8 cellular contexts compared by ENCODE assay signal in the genomic region with DNA sequence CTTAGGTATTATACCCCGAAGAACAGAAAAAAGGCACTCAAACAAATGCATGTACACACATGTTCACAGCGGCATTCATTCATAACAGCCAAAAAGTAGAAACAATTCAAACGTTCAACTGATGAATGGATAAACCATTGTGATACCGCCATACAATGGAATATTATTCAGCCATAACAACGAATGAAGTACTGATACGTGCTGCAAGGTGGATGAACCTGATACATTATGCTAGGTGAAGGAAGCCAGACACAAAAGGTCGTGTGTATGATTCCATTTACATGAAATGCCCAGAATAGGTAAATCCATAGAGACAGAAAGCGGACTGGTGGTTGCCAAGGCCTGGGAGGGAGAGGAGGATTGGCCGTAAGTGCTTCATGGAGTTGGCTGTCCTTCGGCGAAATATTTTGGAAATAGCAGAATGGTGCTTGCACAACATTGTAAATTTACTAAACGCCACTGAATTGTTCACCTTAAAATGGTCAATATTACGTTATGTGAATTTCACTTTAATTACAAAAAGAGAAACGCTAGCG.
DNase-seq lines count a peak whose midpoint lies in the region; ATAC-seq and TF ChIP-seq lines count a peak whose summit lies in the region.

No MANE protein-coding gene starts in this region.

- H3K27me3 ChIP-seq in DOHH2 (ENCODE audit: control insufficient read depth, low read length) (no peaks in the 10 kb centered on the region), HUES64 (ENCODE audit: insufficient read depth, low read length) (no peaks in the 10 kb centered on the region), hepatocyte (no peaks in the 10 kb centered on the region), skeletal muscle satellite cell (ENCODE audit: control insufficient read depth, insufficient read depth, low read length) (no peaks in the 10 kb centered on the region)

- H3K9me3 Mint-ChIP-seq in activated naive CD8-positive, alpha-beta T cell (ENCODE audit: low read depth), result no peaks in the 10 kb centered on the region

- ATAC-seq in GM21390 (IDR thresholded peaks at IDR 0.05; ENCODE audit: unreplicated experiment), result peak; percentile 14

- H3K9ac ChIP-seq in HUES64 (ENCODE audit: low read depth, low read length), result peak overlapping the region; percentile 77
- peak overlapping the region; percentile 82 for H3K9ac ChIP-seq in skeletal muscle satellite cell (ENCODE audit: low read depth, low read length)

- DNase-seq in hepatocyte (ENCODE audit: low spot score) (peak; percentile 13), NOMO-1 treated with DMSO at 0.1 percent for 48 hours (lab: John Stamatoyannopoulos, UW; ENCODE audit: unreplicated experiment) (no peak)
- no peak for DNase-seq in activated CD4-positive, alpha-beta T cell treated with anti-CD3 and anti-CD28 coated beads for 4 hours

- H4K20me1 ChIP-seq in DOHH2 (ENCODE audit: control insufficient read depth, insufficient read depth, low read depth, low read length) (no peaks in the 10 kb centered on the region), hepatocyte (ENCODE audit: insufficient read depth, poor library complexity, severe bottlenecking) (no peaks in the 10 kb centered on the region)

- peak overlapping the region; percentile 98 for H3K4me3 Mint-ChIP-seq in activated naive CD8-positive, alpha-beta T cell

- WGBS in HUES64, result 48% methylated on average over 15 of the region's 15 CpGs
- WGBS in hepatocyte (ENCODE audit: low lambda C conversion rate, missing lambda C conversion rate), result 38% methylated on average over 15 of the region's 15 CpGs

- H3K4me1 ChIP-seq in DOHH2 (ENCODE audit: control insufficient read depth, low read length), result peaks cover 29% of the 10 kb centered on the region
- H3K4me1 ChIP-seq in HUES64 (ENCODE audit: insufficient read depth, low read length), result 0 out of 2 replicates have a peak, but pooled peaks cover 8% of the 10 kb centered on the region
- peaks cover 13% of the 10 kb centered on the region for H3K4me1 ChIP-seq in hepatocyte (ENCODE audit: insufficient read depth)
- peaks cover 15% of the 10 kb centered on the region for H3K4me1 ChIP-seq in skeletal muscle satellite cell (ENCODE audit: control insufficient read depth, insufficient read depth, low read length)

- H3K36me3 Mint-ChIP-seq in activated naive CD8-positive, alpha-beta T cell, result peaks cover 9% of the 10 kb centered on the region

- H3K36me3 ChIP-seq in DOHH2 (ENCODE audit: control insufficient read depth, low read length), result peaks cover 34% of the 10 kb centered on the region
- H3K36me3 ChIP-seq in HUES64 (ENCODE audit: insufficient read depth, low read length), result peaks cover 31% of the 10 kb centered on the region
- peaks cover 6% of the 10 kb centered on the region for H3K36me3 ChIP-seq in hepatocyte (replicated peaks; ENCODE audit: insufficient read depth, low read depth)
- peaks cover 21% of the 10 kb centered on the region for H3K36me3 ChIP-seq in skeletal muscle satellite cell (ENCODE audit: insufficient read depth, low read length)

- peak overlapping the region; percentile 95 for H3K27ac Mint-ChIP-seq in activated naive CD8-positive, alpha-beta T cell

- H3K9me3 ChIP-seq in DOHH2 (ENCODE audit: control insufficient read depth, insufficient read depth, low read length) (no peaks in the 10 kb centered on the region), HUES64 (ENCODE audit: insufficient read depth, low read depth, low read length) (no peaks in the 10 kb centered on the region), hepatocyte (ENCODE audit: low read depth) (no peaks in the 10 kb centered on the region), skeletal muscle satellite cell (replicated peaks; ENCODE audit: low read length) (no peaks in the 10 kb centered on the region)

- H3K9me2 ChIP-seq in DOHH2 (replicated peaks; ENCODE audit: control insufficient read depth, low read length) (no peaks in the 10 kb centered on the region), hepatocyte (replicated peaks; ENCODE audit: insufficient read depth) (no peaks in the 10 kb centered on the region)

- H3K27me3 Mint-ChIP-seq in activated naive CD8-positive, alpha-beta T cell, result no peaks in the 10 kb centered on the region

- H3K4me1 Mint-ChIP-seq in activated naive CD8-positive, alpha-beta T cell (ENCODE audit: low read depth), result peaks cover 66% of the 10 kb centered on the region

- TF ChIP-seq CTCF in DOHH2 (IDR thresholded peaks at IDR 0.05; ENCODE audit: low read depth, low read length, poor library complexity, severe bottlenecking) (no peak), hepatocyte (IDR thresholded peaks at IDR 0.05; ENCODE audit: poor library complexity) (no peak)

- H3K4me2 ChIP-seq in DOHH2 (ENCODE audit: low read length) (peak overlapping the region; percentile 97), hepatocyte (peak overlapping the region; percentile 84), skeletal muscle satellite cell (ENCODE audit: low read length) (peak overlapping the region; percentile 91)

- peak overlapping the region; percentile 49 for H3K27ac ChIP-seq in DOHH2 (ENCODE audit: low read depth, low read length)
- peak overlapping the region; percentile 79 for H3K27ac ChIP-seq in HUES64 (ENCODE audit: low read depth, low read length)
- peak overlapping the region; percentile 86 for H3K27ac ChIP-seq in hepatocyte

- H3K4me3 ChIP-seq in DOHH2 (ENCODE audit: low read length) (peak overlapping the region; percentile 89), HUES64 (ENCODE audit: low read length) (peak overlapping the region; percentile 98), hepatocyte (peak overlapping the region; percentile 38), skeletal muscle satellite cell (ENCODE audit: low read length) (peak overlapping the region; percentile 91)

- peak overlapping the region; percentile 98 for H2AFZ ChIP-seq in hepatocyte

- H3K79me2 ChIP-seq in DOHH2 (ENCODE audit: control insufficient read depth, low read length) (peaks cover 28% of the 10 kb centered on the region), hepatocyte (peaks cover 28% of the 10 kb centered on the region)

- H3F3A ChIP-seq in DOHH2 (ENCODE audit: control insufficient read depth, insufficient read depth), result no peaks in the 10 kb centered on the region

Comparison
In these comparisons a context has a peak if more than half of its experiments do, and no peak if none do; other contexts are left out.
1. H3K4me3 ChIP-seq: peak in every context shown above with its lines; median percentile 98 in HUES64; 91 in skeletal muscle satellite cell; 89 in DOHH2; 38 in hepatocyte.